Comparison of ENCODE assay signal across 1 cellular context in genomic region chr7:29502133-29502532, GRCh38.
TF ChIP-seq lines count a peak whose summit lies in the region.

No MANE protein-coding gene starts in this region.

TF ChIP-seq in GM23338, 12 proteins besides CTCF, POLR2A, EP300 and RAD21 (continued from another document):
- no peak for TF ChIP-seq ZNF462 (CRISPR knock-in tag; IDR thresholded peaks at IDR 0.05)
